Comparison of ENCODE assay signal across 1 cellular context in genomic region chr1:15306352-15306751, GRCh38. TPM values are rescaled to one million over a fixed set of nuclear protein-coding genes. Genes with fewer than 3 reads are reported as not detected.
"Had no signal": no experiment of that assay in that cellular context is flagged by ENCODE, and none has a peak within 500 bp of the region (broad histone marks: within the 10 kb centered on the region; RNA-seq: fewer than 3 reads in every experiment).

No MANE protein-coding gene starts in this region.

RNA-seq across cellular contexts. Expression of gene FHAD1, which starts 59.3 kb away (rescaled TPM):
- total RNA-seq: MCF 10A had no signal
